8 cellular contexts compared by ENCODE assay signal in genomic region chr2:203225423-203226039, GRCh38. TPM values are rescaled to one million over a fixed set of nuclear protein-coding genes. Genes with fewer than 3 reads are reported as not detected.
A peak's percentile ranks its signal among the peaks of the same experiment; 100 is the strongest.
DNase-seq lines count a peak whose midpoint lies in the region; ATAC-seq, FAIRE-seq and TF ChIP-seq lines count a peak whose summit lies in the region.

No MANE protein-coding gene starts in this region.

- 0 out of 2 replicates have a peak, but pooled peaks have one; percentile 9 for TF ChIP-seq CTCF in HEK293 (tag by site-specific recombination; IDR thresholded peaks at IDR 0.05)
- peak; percentile 77 for TF ChIP-seq CTCF in bronchial epithelial cell (IDR thresholded peaks at IDR 0.05; ENCODE audit: insufficient read depth, low read length, severe bottlenecking)
- peak; percentile 40 for TF ChIP-seq CTCF in mucosa of descending colon (IDR thresholded peaks at IDR 0.05)

- FAIRE-seq in G401.6 (lab: Jason Lieb, UNC) = peak; percentile 88
- no peak for FAIRE-seq in bronchial epithelial cell (lab: Jason Lieb, UNC)

- H3K9me3 ChIP-seq in HEK293 (ENCODE audit: control insufficient read depth, insufficient read depth, low read depth, low read length) = no peaks in the 10 kb centered on the region
- no peaks in the 10 kb centered on the region; the same call in 1 of the 2 replicates for H3K9me3 ChIP-seq in SJCRH30 (replicated peaks)
- no peaks in the 10 kb centered on the region for H3K9me3 ChIP-seq in mucosa of descending colon

- no peaks in the 10 kb centered on the region for H3K4me1 ChIP-seq in HEK293 (ENCODE audit: control insufficient read depth, insufficient read depth, low read length)
- H3K4me1 ChIP-seq in SJCRH30 = no peaks in the 10 kb centered on the region; the same call in 1 of the 2 replicates
- no peaks in the 10 kb centered on the region for H3K4me1 ChIP-seq in mucosa of descending colon (ENCODE audit: low read depth)

- POLR2A ChIA-PET in HEK293 (lab: Yijun Ruan, JAX) = interaction anchor here (0.6 to 2.3 kb wide), 2 partner anchors 13 to 666 kb away, joined by 3 to 12 read pairs; partner anchors contain the start of gene CYP20A1

- H3K4me3 ChIP-seq in HEK293 (ENCODE audit: low read depth, low read length) (no peak overlapping the region), SJCRH30 (no peak overlapping the region), bronchial epithelial cell (ENCODE audit: low read depth, low read length) (no peak overlapping the region), mucosa of descending colon (no peak overlapping the region)

- CTCF ChIA-PET in HEK293 (lab: Yijun Ruan, JAX) = interaction anchor here (0.6 to 2.0 kb wide), 15 partner anchors 10 to 684 kb away, joined by 3 to 10 read pairs (median 3); no protein-coding TSS in a partner anchor

- H3K27ac ChIP-seq in HEK293 (ENCODE audit: extremely low read depth, low read depth, low read length) (no peak overlapping the region), SJCRH30 (no peak overlapping the region)

- intact Hi-C loops in mucosa of descending colon (cut with DNase I, micrococcal nuclease) = no loop called here

- peak; percentile 72 for ATAC-seq in mucosa of descending colon
- ATAC-seq in HG03378 (IDR thresholded peaks at IDR 0.05; ENCODE audit: unreplicated experiment) = no peak
- no peak for ATAC-seq in GM19397 (IDR thresholded peaks at IDR 0.05; ENCODE audit: unreplicated experiment)

- H3K36me3 ChIP-seq in HEK293 (ENCODE audit: control insufficient read depth in 2 of 2, insufficient read depth in 1 of 2, low read length in 2 of 2) (peaks cover 0 to 3% of the 10 kb centered on the region in 2 experiments; a peak in 1 of 3 replicates), SJCRH30 (no peaks in the 10 kb centered on the region; the same call in 1 of the 2 replicates), bronchial epithelial cell (ENCODE audit: control insufficient read depth, insufficient read depth, low read length) (no peaks in the 10 kb centered on the region), mucosa of descending colon (ENCODE audit: low read depth) (no peaks in the 10 kb centered on the region)

- DNase-seq in SJCRH30 (peak; percentile 13 to 40), bronchial epithelial cell (ENCODE audit: low read depth) (peak; percentile 23), mucosa of descending colon (peak in 1 of 3 donors; percentile 40), hypothalamus (lab: John Stamatoyannopoulos, UW) (no peak)

- H3K27me3 ChIP-seq in SJCRH30 (no peaks in the 10 kb centered on the region), bronchial epithelial cell (ENCODE audit: control insufficient read depth, insufficient read depth, low read length) (no peaks in the 10 kb centered on the region)

TF ChIP-seq in HEK293, 187 proteins besides CTCF, POLR2A, EP300 and RAD21:
- TF ChIP-seq ZNF157 (tag by site-specific recombination; IDR thresholded peaks at IDR 0.05) (no peak), PATZ1 (tag by site-specific recombination; IDR thresholded peaks at IDR 0.05) (no peak), ZNF610 (tag by site-specific recombination; IDR thresholded peaks at IDR 0.05; ENCODE audit: borderline replicate concordance) (no peak), YY2 (tag by site-specific recombination; IDR thresholded peaks at IDR 0.05) (no peak), ZNF280C (tag by site-specific recombination; IDR thresholded peaks at IDR 0.05) (no peak), ZBTB26 (tag by site-specific recombination; optimal IDR thresholded peaks at IDR 0.05) (no peak), ELK4 (IDR thresholded peaks at IDR 0.05; ENCODE audit: borderline replicate concordance, low read depth, low read length) (no peak), ZNF391 (tag by site-specific recombination; IDR thresholded peaks at IDR 0.05; ENCODE audit: borderline replicate concordance, low read depth) (no peak), ZNF214 (tag by site-specific recombination; IDR thresholded peaks at IDR 0.05; ENCODE audit: borderline replicate concordance) (no peak), GLI2 (tag by site-specific recombination; IDR thresholded peaks at IDR 0.05; ENCODE audit: borderline replicate concordance, low read depth) (no peak), ZEB2 (tag by site-specific recombination; IDR thresholded peaks at IDR 0.05) (no peak), ZNF600 (tag by site-specific recombination; IDR thresholded peaks at IDR 0.05) (no peak), ZNF211 (tag by site-specific recombination; IDR thresholded peaks at IDR 0.05; ENCODE audit: low read depth) (no peak)
TF ChIP-seq in HEK293: peak in this region for 0.

RNA-seq across cellular contexts. Expression of gene CYP20A1, which starts 13.3 kb away (rescaled TPM):
- 19.4 and 21.8 TPM in 2 replicates for total RNA-seq in SJCRH30 (2014; rRNA removed; shearing (Covaris generic))
- 23.4 and 25.9 TPM in 2 replicates for total RNA-seq in bronchial epithelial cell
- total RNA-seq in mucosa of descending colon = 10 to 100 TPM; 24.6 to 33.1 (median 25.8) TPM

Comparison
In these comparisons a context has a peak if more than half of its experiments do, and no peak if none do; other contexts are left out.
1. CTCF ChIP-seq: peak in every context shown above with its lines; median percentile 77 in bronchial epithelial cell; 40 in mucosa of descending colon; 9 in HEK293.
2. DNase-seq: peak in SJCRH30 (2 of 2) and bronchial epithelial cell (single experiment); none in hypothalamus (0 of 51).